24 cellular contexts compared by ENCODE assay signal in the genomic region with DNA sequence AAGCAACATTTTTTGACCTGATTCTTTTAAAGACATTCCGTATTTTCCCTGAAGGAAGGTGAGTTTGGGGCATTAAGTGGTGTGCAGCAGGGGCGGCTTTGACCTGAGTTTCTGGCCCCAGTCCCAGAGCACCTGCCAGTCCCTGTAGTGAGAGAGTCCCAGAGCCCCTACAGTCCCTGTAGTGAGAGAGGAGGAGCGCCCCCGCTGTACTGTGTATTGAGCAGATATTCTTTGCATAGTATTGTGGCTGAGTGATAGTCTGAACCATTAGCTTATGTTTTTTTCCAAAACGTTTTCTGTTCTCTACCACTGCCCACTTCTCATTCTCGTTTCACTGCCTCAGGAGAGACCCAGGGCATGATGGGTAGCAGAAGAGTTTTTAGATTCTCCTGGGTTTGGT. TPM values are rescaled to one million over a fixed set of nuclear protein-coding genes. Genes with fewer than 3 reads are reported as not detected.
DNase-seq lines count a peak whose midpoint lies in the region; ATAC-seq and TF ChIP-seq lines count a peak whose summit lies in the region.
"Had no signal": no experiment of that assay in that cellular context is flagged by ENCODE, and none has a peak within 500 bp of the region (broad histone marks: within the 10 kb centered on the region; RNA-seq: fewer than 3 reads in every experiment).

No MANE protein-coding gene starts in this region.

- H3K79me2 ChIP-seq in trophoblast cell (ENCODE audit: control insufficient read depth, insufficient read depth, low read length, poor library complexity), result no peaks in the 10 kb centered on the region

- H3K18ac ChIP-seq in trophoblast cell (ENCODE audit: low read length), result no peak overlapping the region

- no peak overlapping the region for H3K4me3 Mint-ChIP-seq in endodermal cell
- H3K4me3 Mint-ChIP-seq: CD4-positive, alpha-beta memory T cell had no signal

- H3K27me3 Mint-ChIP-seq in endodermal cell (ENCODE audit: insufficient read depth), result no peaks in the 10 kb centered on the region

- H3K4me3 ChIP-seq in endodermal cell (ENCODE audit: low read length) (no peak overlapping the region), trophoblast cell (ENCODE audit: low read depth, low read length) (no peak overlapping the region)
- H3K4me3 ChIP-seq: BLaER1, MG63 had no signal

- no peak overlapping the region for H3K23ac ChIP-seq in trophoblast cell (ENCODE audit: low read length)

- ATAC-seq in GM18909 (IDR thresholded peaks at IDR 0.05; ENCODE audit: poor library complexity, unreplicated experiment) (peak; percentile 24), HG03280 (IDR thresholded peaks at IDR 0.05; ENCODE audit: unreplicated experiment) (peak; percentile 21), HG02981 (IDR thresholded peaks at IDR 0.05; ENCODE audit: unreplicated experiment) (no peak), HG02571 (IDR thresholded peaks at IDR 0.05; ENCODE audit: unreplicated experiment) (no peak), GM21390 (IDR thresholded peaks at IDR 0.05; ENCODE audit: unreplicated experiment) (no peak)
- ATAC-seq: Right ventricle myocardium inferior had no signal

- H3K9ac ChIP-seq in endodermal cell (ENCODE audit: extremely low read depth, low read length, poor library complexity, severe bottlenecking) (no peak overlapping the region), trophoblast cell (ENCODE audit: low read length) (no peak overlapping the region)
- H3K9ac ChIP-seq: BLaER1 had no signal

- peaks cover 25% of the 10 kb centered on the region for H3K4me1 Mint-ChIP-seq in endodermal cell
- H3K4me1 Mint-ChIP-seq: CD4-positive, alpha-beta memory T cell had no signal

- 90 to 91% methylated on average over 3 to 6 of the region's 6 CpGs for WGBS in endodermal cell (ENCODE audit: insufficient coverage in 1 of 2, insufficient read length in 1 of 2), 2 experiments
- no CpG with 5 or more reads among the region's 6 CpGs for WGBS in trophoblast cell (ENCODE audit: extremely low coverage, insufficient coverage, insufficient read length)

- H3K4me1 ChIP-seq in endodermal cell (ENCODE audit: control insufficient read depth, insufficient read depth, low read length) (no peaks in the 10 kb centered on the region), trophoblast cell (ENCODE audit: control insufficient read depth in 1 of 2, insufficient read depth in 2 of 2, low read length in 2 of 2) (peaks cover 15 to 21% of the 10 kb centered on the region in 2 experiments)
- H3K4me1 ChIP-seq: BLaER1 had no signal

- peak overlapping the region; percentile 44 for H3K27ac Mint-ChIP-seq in endodermal cell
- H3K27ac Mint-ChIP-seq: CD4-positive, alpha-beta memory T cell had no signal

- H3K27me3 ChIP-seq in endodermal cell (ENCODE audit: control insufficient read depth, insufficient read depth, low read length, poor library complexity, severe bottlenecking) (no peaks in the 10 kb centered on the region), trophoblast cell (ENCODE audit: insufficient read depth, low read length) (no peaks in the 10 kb centered on the region)
- H3K27me3 ChIP-seq: BLaER1, MG63 had no signal

- H2BK12ac ChIP-seq in trophoblast cell (ENCODE audit: low read length), result no peak overlapping the region

- H3K36me3 Mint-ChIP-seq in endodermal cell (ENCODE audit: low read depth), result no peaks in the 10 kb centered on the region
- H3K36me3 Mint-ChIP-seq: CD4-positive, alpha-beta memory T cell had no signal

- H2BK120ac ChIP-seq in trophoblast cell (ENCODE audit: insufficient read depth, low read length, poor library complexity), result no peak overlapping the region

- no peak overlapping the region for H2AFZ ChIP-seq in trophoblast cell (ENCODE audit: insufficient read depth, low read length, poor library complexity)

- H3K14ac ChIP-seq in trophoblast cell (ENCODE audit: low read length), result peak overlapping the region; percentile 26

- no peak overlapping the region for H3K4ac ChIP-seq in trophoblast cell (ENCODE audit: low read depth, low read length)

- H3K36me3 ChIP-seq in endodermal cell (ENCODE audit: control insufficient read depth, insufficient read depth, low read length) (no peaks in the 10 kb centered on the region), trophoblast cell (ENCODE audit: control insufficient read depth in 1 of 2, insufficient read depth in 2 of 2, low read length in 2 of 2) (no peaks in the 10 kb centered on the region)
- H3K36me3 ChIP-seq: BLaER1, MG63 had no signal

- no peak overlapping the region for H3K27ac ChIP-seq in endodermal cell (ENCODE audit: low read depth, low read length)
- H3K27ac ChIP-seq in trophoblast cell (ENCODE audit: low read depth, low read length), result peak overlapping the region; percentile 44
- H3K27ac ChIP-seq: BLaER1 had no signal

- H4K12ac ChIP-seq in trophoblast cell (ENCODE audit: low read depth, low read length), result no peak overlapping the region

- peak overlapping the region; percentile 6 for H2BK5ac ChIP-seq in trophoblast cell (ENCODE audit: low read depth, low read length, poor library complexity)

- no peak overlapping the region for H4K8ac ChIP-seq in trophoblast cell (ENCODE audit: low read depth, low read length)

- no peaks in the 10 kb centered on the region for H3K9me3 Mint-ChIP-seq in endodermal cell
- H3K9me3 Mint-ChIP-seq: CD4-positive, alpha-beta memory T cell had no signal

- no peak for TF ChIP-seq CTCF in endodermal cell (conservative IDR thresholded peaks at IDR 0.05)

- no peak overlapping the region for H3K4me2 ChIP-seq in trophoblast cell (ENCODE audit: low read length)
- H3K4me2 ChIP-seq: BLaER1 had no signal

- peaks cover 8% of the 10 kb centered on the region for H3K79me1 ChIP-seq in trophoblast cell (ENCODE audit: low read length)

- DNase-seq in endodermal cell, result no peak
- peak; percentile 43 to 80 for DNase-seq in trophoblast cell
- no peak for DNase-seq in amygdala (lab: John Stamatoyannopoulos, UW)
- DNase-seq: Calu3; CD4-positive, alpha-beta memory T cell; DMS53; HCEC 1CT; IMR-90; Kasumi-1; MG63; NCI-H1092 treated with DMSO at 0.1 percent for 48 hours; NCI-H146; NCI-H2029 treated with DMSO at 0.1 percent for 48 hours; NCI-H2171; NCI-H446 treated with DMSO at 0.1 percent for 48 hours; NCI-H69; SW 1271 had no signal

- H4K91ac ChIP-seq in trophoblast cell (ENCODE audit: low read depth, low read length), result peak overlapping the region; percentile 29

- no peak overlapping the region for H2AK5ac ChIP-seq in trophoblast cell (ENCODE audit: low read length)

- H3K9me3 ChIP-seq in endodermal cell (ENCODE audit: control insufficient read depth, low read length) (no peaks in the 10 kb centered on the region), trophoblast cell (ENCODE audit: insufficient read depth, low read depth, low read length) (no peaks in the 10 kb centered on the region)
- H3K9me3 ChIP-seq: BLaER1, MG63 had no signal

RNA-seq across cellular contexts. Expression of gene SH3BGRL2, which starts 17.2 kb away (rescaled TPM):
- total RNA-seq in endodermal cell, result 10 to 100 TPM; 24.3 to 40.1 TPM
- 15.8 TPM for polyA plus RNA-seq in endodermal cell (2013, experiment 1 of 2)
- polyA plus RNA-seq in endodermal cell (2013, experiment 2 of 2), result 15.9 TPM
- polyA plus RNA-seq in trophoblast cell (2013), result 23.8 and 24.4 TPM in 2 replicates

Comparison
In these comparisons a context has a peak if more than half of its experiments do, and no peak if none do; other contexts are left out.
1. ATAC-seq: peak in GM18909 (single experiment) and HG03280 (single experiment); none in HG02981 (single experiment), HG02571 (single experiment) and GM21390 (single experiment).
2. DNase-seq: peak in trophoblast cell (2 of 2); none in endodermal cell (single experiment) and amygdala (0 of 56).